ENCODE assay signal across 29 cellular contexts in the genomic region with DNA sequence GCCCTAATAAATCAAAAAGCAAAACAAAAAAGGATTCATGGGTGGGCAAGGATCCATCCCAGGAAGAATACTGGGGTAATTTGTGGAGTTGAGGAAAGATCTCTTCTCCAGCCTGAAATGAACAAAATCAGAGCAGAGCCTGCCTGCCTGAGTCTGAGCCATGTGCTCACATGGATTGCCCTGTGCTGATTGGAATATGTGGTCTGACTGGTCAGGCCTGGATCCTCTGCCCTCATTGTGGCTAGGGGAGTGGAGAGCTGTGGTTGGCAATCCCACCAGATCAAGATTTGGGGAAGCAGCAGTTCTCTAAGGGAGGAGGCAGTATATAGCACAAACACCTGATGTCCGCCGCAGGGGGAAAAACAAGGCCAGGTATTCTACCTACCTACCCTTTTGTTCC.
"Had no signal": no experiment of that assay in that cellular context is flagged by ENCODE, and none has a peak within 500 bp of the region (broad histone marks: within the 10 kb centered on the region; RNA-seq: fewer than 3 reads in every experiment).

No MANE protein-coding gene starts in this region.

- H3K9me3 ChIP-seq: ovary, psoas muscle, right lobe of liver, sigmoid colon, spleen, suprapubic skin, testis, tibial artery, transverse colon, upper lobe of left lung, vagina had no signal

- H3K27ac ChIP-seq: neural progenitor cell, ovary, parathyroid adenoma, psoas muscle, right lobe of liver, sigmoid colon, spleen, suprapubic skin, testis, tibial artery, transverse colon, upper lobe of left lung, vagina had no signal

- H3K36me3 ChIP-seq: neural progenitor cell, ovary, vagina had no signal

- H3K27me3 Mint-ChIP-seq: naive thymus-derived CD4-positive, alpha-beta T cell; progenitor cell of endocrine pancreas; stimulated activated naive B cell treated with anti-CD40 and anti-IgM and Interleukin-4, amounts not matched to agents 10 μg/mL and 1 μg/mL and 100 μg/mL, for 72 hours; stimulated activated naive CD8-positive, alpha-beta T cell treated with anti-CD3 and anti-CD28 coated beads, Interleukin-15, amount 100 ng/mL, for 72 hours had no signal

- H3K4me2 ChIP-seq: neural progenitor cell had no signal

- H3K4me3 ChIP-seq: neural progenitor cell, ovary, psoas muscle, right lobe of liver, sigmoid colon, spleen, suprapubic skin, testis, tibial artery, transverse colon, upper lobe of left lung, vagina had no signal

- H3K4me1 Mint-ChIP-seq: nephron; neural progenitor cell; stimulated activated effector memory CD8-positive, alpha-beta T cell treated with anti-CD3 and anti-CD28 coated beads, Interleukin-12 subunit alpha, Interleukin-12 subunit beta, amount 100 ng/mL, for 72 hours had no signal

- H3K4me3 Mint-ChIP-seq: naive thymus-derived CD4-positive, alpha-beta T cell; natural killer cell; nephron; neural progenitor cell; stimulated activated effector memory CD8-positive, alpha-beta T cell treated with anti-CD3 and anti-CD28 coated beads, Interleukin-12 subunit alpha, Interleukin-12 subunit beta, amount 100 ng/mL, for 72 hours; stimulated activated naive B cell treated with anti-CD40 and anti-IgM and Interleukin-4, amounts not matched to agents 10 μg/mL and 1 μg/mL and 100 μg/mL, for 72 hours; stimulated activated naive CD8-positive, alpha-beta T cell treated with anti-CD3 and anti-CD28 coated beads, Interleukin-15, amount 100 ng/mL, for 72 hours had no signal

- H3K9ac ChIP-seq: neural progenitor cell, parathyroid adenoma had no signal

- H2AFZ ChIP-seq: neural progenitor cell, parathyroid adenoma had no signal

- H3K36me3 Mint-ChIP-seq: natural killer cell; stimulated activated effector memory CD8-positive, alpha-beta T cell treated with anti-CD3 and anti-CD28 coated beads, Interleukin-12 subunit alpha, Interleukin-12 subunit beta, amount 100 ng/mL, for 72 hours had no signal

- DNase-seq: naive thymus-derived CD4-positive, alpha-beta T cell; natural killer cell; occipital lobe; ovary; posterior cingulate gyrus; psoas muscle; right cardiac atrium; right lobe of liver; sigmoid colon; small intestine; spleen; stimulated activated CD4-positive, alpha-beta T cell treated with anti-CD3 and anti-CD28 coated beads, Interleukin-12 subunit alpha, Interleukin-12 subunit beta, amount 100 ng/mL, for 4 hours; stimulated activated CD4-positive, alpha-beta T cell treated with anti-CD3 and anti-CD28 coated beads, Interleukin-1b, Interleukin-23, amount 100 ng/mL, for 48 hours; stimulated activated CD4-positive, alpha-beta T cell treated with anti-CD3 and anti-CD28 coated beads, Interleukin-4, amount 100 ng/mL, for 24 hours; stimulated activated naive B cell treated with anti-CD40 and anti-IgM and Interleukin-4, amounts not matched to agents 10 μg/mL and 1 μg/mL and 100 μg/mL, for 72 hours; stimulated activated naive CD4-positive, alpha-beta T cell treated with Interleukin-2 at 50 U/mL for 16 hours; stimulated activated naive CD8-positive, alpha-beta T cell treated with anti-CD3 and anti-CD28 coated beads, Interleukin-15, amount 100 ng/mL, for 72 hours; substantia nigra; testis; tibial artery; transverse colon; upper lobe of left lung had no signal

- H3K4me1 ChIP-seq: neural progenitor cell, parathyroid adenoma, psoas muscle had no signal

- ATAC-seq: naive thymus-derived CD4-positive, alpha-beta T cell; natural killer cell; psoas muscle; right cardiac atrium; right lobe of liver; stimulated activated effector memory CD8-positive, alpha-beta T cell treated with anti-CD3 and anti-CD28 coated beads, Interleukin-12 subunit alpha, Interleukin-12 subunit beta, amount 100 ng/mL, for 72 hours; stimulated activated naive B cell treated with anti-CD40 and anti-IgM and Interleukin-4, amounts not matched to agents 10 μg/mL and 1 μg/mL and 100 μg/mL, for 72 hours; stimulated activated naive CD8-positive, alpha-beta T cell treated with anti-CD3 and anti-CD28 coated beads, Interleukin-15, amount 100 ng/mL, for 72 hours had no signal

- H3K27me3 ChIP-seq: neural progenitor cell, ovary, right lobe of liver, sigmoid colon, spleen, suprapubic skin, testis, tibial artery, transverse colon, upper lobe of left lung, vagina had no signal

- H3K27ac Mint-ChIP-seq: naive thymus-derived CD4-positive, alpha-beta T cell; natural killer cell; nephron; neural progenitor cell; progenitor cell of endocrine pancreas; stimulated activated effector memory CD8-positive, alpha-beta T cell treated with anti-CD3 and anti-CD28 coated beads, Interleukin-12 subunit alpha, Interleukin-12 subunit beta, amount 100 ng/mL, for 72 hours; stimulated activated naive B cell treated with anti-CD40 and anti-IgM and Interleukin-4, amounts not matched to agents 10 μg/mL and 1 μg/mL and 100 μg/mL, for 72 hours had no signal

- H3K9me3 Mint-ChIP-seq: naive thymus-derived CD4-positive, alpha-beta T cell; natural killer cell; stimulated activated effector memory CD8-positive, alpha-beta T cell treated with anti-CD3 and anti-CD28 coated beads, Interleukin-12 subunit alpha, Interleukin-12 subunit beta, amount 100 ng/mL, for 72 hours; stimulated activated naive B cell treated with anti-CD40 and anti-IgM and Interleukin-4, amounts not matched to agents 10 μg/mL and 1 μg/mL and 100 μg/mL, for 72 hours; stimulated activated naive CD8-positive, alpha-beta T cell treated with anti-CD3 and anti-CD28 coated beads, Interleukin-15, amount 100 ng/mL, for 72 hours had no signal
